In the genomic region with DNA sequence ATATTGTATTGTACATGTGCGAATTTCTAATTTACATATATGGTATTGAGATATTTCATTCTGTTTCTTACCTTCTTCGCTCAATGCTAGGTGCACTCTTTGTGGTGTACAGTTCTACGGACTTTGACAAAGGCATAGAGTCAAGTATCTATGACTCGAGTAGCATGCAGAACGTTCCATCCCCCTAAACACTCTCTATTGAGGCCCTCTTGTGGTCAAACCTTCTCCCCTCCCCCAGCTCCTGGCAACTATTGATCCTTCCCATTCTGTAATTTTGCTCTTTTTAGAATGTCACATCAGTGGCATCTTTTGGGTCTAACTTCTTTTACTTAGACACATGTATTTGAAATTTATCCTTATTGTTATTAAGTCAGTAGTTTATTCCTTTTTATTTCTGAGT, we compare ENCODE assay signal across 20 cellular contexts. TPM values are rescaled to one million over a fixed set of nuclear protein-coding genes. Genes with fewer than 3 reads are reported as not detected.
DNase-seq lines count a peak whose midpoint lies in the region; ATAC-seq, FAIRE-seq and TF ChIP-seq lines count a peak whose summit lies in the region.
"Had no signal": no experiment of that assay in that cellular context is flagged by ENCODE, and none has a peak within 500 bp of the region (broad histone marks: within the 10 kb centered on the region; RNA-seq: fewer than 3 reads in every experiment).

No MANE protein-coding gene starts in this region.

- no peak overlapping the region for H3K14ac ChIP-seq in mesenchymal stem cell (ENCODE audit: low read length in 2 of 2)

- H3K79me1 ChIP-seq in mesenchymal stem cell (replicated peaks; ENCODE audit: low read length, poor library complexity, severe bottlenecking): no peaks in the 10 kb centered on the region

- BruUV-seq in GM12878 (replicated peaks; lab: Mats Ljungman, UMichigan): no TSS peak

- H3K23ac ChIP-seq in mesenchymal stem cell (ENCODE audit: low read length in 2 of 2): no peak overlapping the region

- no peak overlapping the region for H3K4me3 Mint-ChIP-seq in activated naive CD4-positive, alpha-beta T cell treated with anti-CD3 and anti-CD28 coated beads, Interleukin-2, amount 50 U/mL, for 24 hours
- H3K4me3 Mint-ChIP-seq: activated T-cell treated with anti-CD3 and anti-CD28 coated beads, Interleukin-2, amount 50 U/mL, for 4 hours; naive B cell; stimulated activated naive B cell treated with anti-CD40 and anti-IgM and Interleukin-4, amounts not matched to agents 10 μg/mL and 1 μg/mL and 100 μg/mL, for 72 hours had no signal

- H3K4ac ChIP-seq in mesenchymal stem cell (ENCODE audit: low read depth in 1 of 2, low read length in 2 of 2): no peak overlapping the region

- RAD21 ChIA-PET in GM12878 (lab: Charles Lee; ENCODE audit: unreplicated experiment): no interaction called here

- H4K20me1 ChIP-seq in Karpas-422 (ENCODE audit: insufficient read depth, low read depth, low read length): no peaks in the 10 kb centered on the region
- H4K20me1 ChIP-seq in GM12878 (ENCODE audit: control insufficient read depth, insufficient read depth): no peaks in the 10 kb centered on the region
- H4K20me1 ChIP-seq in osteoblast (ENCODE audit: insufficient read depth, low read length): no peaks in the 10 kb centered on the region

- intact Hi-C loops in GM12878 (cut with micrococcal nuclease; ENCODE audit: unreplicated experiment): no loop called here

- H4K8ac ChIP-seq in mesenchymal stem cell (ENCODE audit: low read length): no peak overlapping the region

- H3K9me3 ChIP-seq in Karpas-422 (ENCODE audit: low read length) (no peaks in the 10 kb centered on the region), GM12878 (replicated peaks; ENCODE audit: control insufficient read depth, insufficient read depth, low read length) (no peaks in the 10 kb centered on the region; the same call in 2 of the 3 replicates), osteoblast (ENCODE audit: low read depth, low read length) (no peaks in the 10 kb centered on the region), mesenchymal stem cell (ENCODE audit: control insufficient read depth, low read length) (peaks cover 39% of the 10 kb centered on the region)

- POLR2A ChIA-PET in GM12878 (lab: Charles Lee): no interaction called here

- no peak overlapping the region for H4K91ac ChIP-seq in mesenchymal stem cell (ENCODE audit: low read length)

- no peak for TF ChIP-seq EP300 in GM12878 (IDR thresholded peaks at IDR 0.05; ENCODE audit: borderline replicate concordance in 1 of 2, control insufficient read depth in 1 of 2, low read depth in 2 of 2, low read length in 2 of 2)

- CTCF ChIA-PET in GM12878 (lab: Yijun Ruan, JAX): interaction anchor here (0.7 to 1.8 kb wide), 5 partner anchors 9 to 222 kb away, joined by 3 to 9 read pairs (median 3); no protein-coding TSS in a partner anchor

- H2BK12ac ChIP-seq in mesenchymal stem cell (ENCODE audit: low read length in 2 of 2): no peak overlapping the region

- WGBS in GM12878 (ENCODE audit: insufficient coverage, insufficient replicate concordance, low lambda C conversion rate, missing lambda C conversion rate): 34% methylated on average over 5 of the region's 5 CpGs
- 66% methylated on average over 4 of the region's 5 CpGs for WGBS in mesenchymal stem cell

- FAIRE-seq in GM12878 (lab: Jason Lieb, UNC): no peak
- FAIRE-seq: astrocyte had no signal

- peaks cover 63% of the 10 kb centered on the region for H3K4me1 Mint-ChIP-seq in activated naive CD4-positive, alpha-beta T cell treated with anti-CD3 and anti-CD28 coated beads, Interleukin-2, amount 50 U/mL, for 24 hours
- H3K4me1 Mint-ChIP-seq: naive B cell had no signal

- H2AK5ac ChIP-seq in mesenchymal stem cell (ENCODE audit: low read length, severe bottlenecking): no peak overlapping the region

- H3K4me3 ChIP-seq in Karpas-422 (ENCODE audit: low read length) (no peak overlapping the region), GM12878 (no peak overlapping the region), osteoblast (ENCODE audit: insufficient read depth, low read length) (no peak overlapping the region), mesenchymal stem cell (ENCODE audit: insufficient read depth in 1 of 2, low read depth in 1 of 2, low read length in 2 of 2) (no peak overlapping the region)

- TF ChIP-seq CTCF in GM12878 (IDR thresholded peaks at IDR 0.05 in 2 of 3, conservative IDR thresholded peaks at IDR 0.05 in 1 of 3; ENCODE audit: control insufficient read depth in 2 of 3, extremely low read depth in 1 of 3, insufficient read depth in 1 of 3, low read depth in 3 of 3, low read length in 3 of 3) (0 out of 6 replicates have a peak, but pooled peaks of 1 of the 3 experiments have one; percentile 6), osteoblast (IDR thresholded peaks at IDR 0.05; ENCODE audit: extremely low read depth, low read depth, low read length) (peak; percentile 17)

- no peaks in the 10 kb centered on the region for H3K4me1 ChIP-seq in Karpas-422 (ENCODE audit: low read length)
- no peaks in the 10 kb centered on the region for H3K4me1 ChIP-seq in GM12878 (ENCODE audit: control insufficient read depth, insufficient read depth, low read length)
- H3K4me1 ChIP-seq in osteoblast (ENCODE audit: insufficient read depth, low read length): no peaks in the 10 kb centered on the region
- peaks cover 1% of the 10 kb centered on the region for H3K4me1 ChIP-seq in mesenchymal stem cell (ENCODE audit: control insufficient read depth, insufficient read depth, low read depth, low read length)

- H3K27me3 ChIP-seq in Karpas-422 (ENCODE audit: low read length): no peaks in the 10 kb centered on the region
- H3K27me3 ChIP-seq in GM12878 (replicated peaks in 1 of 2; ENCODE audit: control insufficient read depth in 2 of 2, insufficient read depth in 2 of 2, low read length in 1 of 2): no peaks in the 10 kb centered on the region; a peak in 2 of 4 replicates
- peaks cover 4% of the 10 kb centered on the region for H3K27me3 ChIP-seq in osteoblast (ENCODE audit: insufficient read depth, low read length)
- H3K27me3 ChIP-seq in mesenchymal stem cell (ENCODE audit: control insufficient read depth in 1 of 2, insufficient read depth in 1 of 2, low read length in 2 of 2): peaks cover 3 to 5% of the 10 kb centered on the region in 2 experiments

- H3K18ac ChIP-seq in mesenchymal stem cell (ENCODE audit: low read depth in 1 of 2, low read length in 2 of 2): no peak overlapping the region

- H3K27ac Mint-ChIP-seq in activated naive CD4-positive, alpha-beta T cell treated with anti-CD3 and anti-CD28 coated beads, Interleukin-2, amount 50 U/mL, for 24 hours: peak overlapping the region; percentile 33
- H3K27ac Mint-ChIP-seq in activated naive CD4-positive, alpha-beta T cell treated with anti-CD3 and anti-CD28 coated beads, Interleukin-2, amount 50 U/mL, for 72 hours: no peak overlapping the region
- H3K27ac Mint-ChIP-seq: stimulated activated naive B cell treated with anti-CD40 and anti-IgM and Interleukin-4, amounts not matched to agents 10 μg/mL and 1 μg/mL and 100 μg/mL, for 72 hours had no signal

- DNase-seq in activated naive CD4-positive, alpha-beta T cell treated with anti-CD3 and anti-CD28 coated beads, Interleukin-2, amount 50 U/mL, for 72 hours (ENCODE audit: low spot score in 2 of 2): no peak
- peak; percentile 55 for DNase-seq in Karpas-422
- no peak for DNase-seq in GM12878 (ENCODE audit: low read depth, low spot score)
- DNase-seq in osteoblast (ENCODE audit: insufficient read length, low spot score, missing footprints): no peak
- no peak for DNase-seq in mesenchymal stem cell
- no peak for DNase-seq in NCI-H526 treated with DMSO at 0.1 percent for 48 hours (lab: John Stamatoyannopoulos, UW)
- DNase-seq: activated T-cell treated with anti-CD3 and anti-CD28 coated beads, Interleukin-2, amount 50 U/mL, for 4 hours; AML-193; effector memory CD4-positive, alpha-beta T cell; naive B cell; NCI-H1436; NCI-H510A treated with DMSO at 0.1 percent for 48 hours; SHP77 treated with DMSO at 0.1 percent for 48 hours; stimulated activated CD4-positive, alpha-beta T cell treated with anti-CD3 and anti-CD28 coated beads, Interleukin-4, amount 100 ng/mL, for 4 hours; stimulated activated naive B cell treated with anti-CD40 and anti-IgM and Interleukin-4, amounts not matched to agents 10 μg/mL and 1 μg/mL and 100 μg/mL, for 72 hours had no signal

- TF ChIP-seq RAD21 in GM12878 (IDR thresholded peaks at IDR 0.05; ENCODE audit: insufficient read depth, low read depth, low read length): peak; percentile 19; the same call in 1 of the 2 replicates

- H3K4me2 ChIP-seq in Karpas-422 (ENCODE audit: low read depth, low read length, poor library complexity, severe bottlenecking): no peak overlapping the region
- H3K4me2 ChIP-seq in GM12878 (ENCODE audit: control insufficient read depth, insufficient read depth): no peak overlapping the region
- H3K4me2 ChIP-seq in osteoblast (ENCODE audit: insufficient read depth, low read length): no peak overlapping the region
- no peak overlapping the region for H3K4me2 ChIP-seq in mesenchymal stem cell (ENCODE audit: low read length, poor library complexity, severe bottlenecking)

- no peak overlapping the region for H2BK120ac ChIP-seq in mesenchymal stem cell (ENCODE audit: low read depth, low read length)

- H3K27ac ChIP-seq in Karpas-422 (ENCODE audit: low read length) (no peak overlapping the region), GM12878 (ENCODE audit: control insufficient read depth, insufficient read depth) (no peak overlapping the region), osteoblast (ENCODE audit: low read depth, low read length) (no peak overlapping the region), mesenchymal stem cell (ENCODE audit: low read length, poor library complexity, severe bottlenecking) (no peak overlapping the region)
- H3K27ac ChIP-seq: VCaP had no signal

- no peaks in the 10 kb centered on the region for H3K9me3 Mint-ChIP-seq in activated naive CD4-positive, alpha-beta T cell treated with anti-CD3 and anti-CD28 coated beads, Interleukin-2, amount 50 U/mL, for 24 hours
- H3K9me3 Mint-ChIP-seq in activated naive CD4-positive, alpha-beta T cell treated with anti-CD3 and anti-CD28 coated beads, Interleukin-2, amount 50 U/mL, for 72 hours: peaks cover 19 to 20% of the 10 kb centered on the region in 2 donors

- in situ Hi-C loops in GM12878 (cut with MboI): no loop called here

- no peak for TF ChIP-seq POLR2A in GM12878 (IDR thresholded peaks at IDR 0.05; ENCODE audit: low read depth, low read length)

- no peak for ATAC-seq in activated naive CD4-positive, alpha-beta T cell treated with anti-CD3 and anti-CD28 coated beads, Interleukin-2, amount 50 U/mL, for 72 hours
- no peak for ATAC-seq in GM12878
- no peak for ATAC-seq in GM18907 (IDR thresholded peaks at IDR 0.05; ENCODE audit: unreplicated experiment)
- ATAC-seq: sciatic nerve; stimulated activated naive B cell treated with anti-CD40 and anti-IgM and Interleukin-4, amounts not matched to agents 10 μg/mL and 1 μg/mL and 100 μg/mL, for 72 hours had no signal

- H3K36me3 ChIP-seq in Karpas-422 (ENCODE audit: insufficient read depth, low read length) (no peaks in the 10 kb centered on the region), GM12878 (ENCODE audit: control insufficient read depth in 2 of 2, insufficient read depth in 2 of 2, low read length in 1 of 2) (no peaks in the 10 kb centered on the region), osteoblast (ENCODE audit: insufficient read depth, low read length) (no peaks in the 10 kb centered on the region), mesenchymal stem cell (ENCODE audit: control insufficient read depth in 1 of 2, insufficient read depth in 2 of 2, low read depth in 1 of 2, low read length in 2 of 2) (no peaks in the 10 kb centered on the region)

- H2BK5ac ChIP-seq in mesenchymal stem cell (ENCODE audit: low read depth, low read length, poor library complexity, severe bottlenecking): no peak overlapping the region

- H3K27me3 Mint-ChIP-seq in activated naive CD4-positive, alpha-beta T cell treated with anti-CD3 and anti-CD28 coated beads, Interleukin-2, amount 50 U/mL, for 24 hours: no peaks in the 10 kb centered on the region
- H3K27me3 Mint-ChIP-seq: stimulated activated naive B cell treated with anti-CD40 and anti-IgM and Interleukin-4, amounts not matched to agents 10 μg/mL and 1 μg/mL and 100 μg/mL, for 72 hours had no signal

- SMC1A ChIA-PET in GM12878 (lab: Charles Lee; ENCODE audit: uncharacterized antibody, unreplicated experiment): interaction anchor here (1.0 to 1.2 kb wide), 2 partner anchors 15 to 221 kb away, joined by 3 read pairs; no protein-coding TSS in a partner anchor

- H3K79me2 ChIP-seq in Karpas-422 (ENCODE audit: low read length): no peaks in the 10 kb centered on the region
- H3K79me2 ChIP-seq in GM12878 (ENCODE audit: control insufficient read depth, insufficient read depth, low read length): no peaks in the 10 kb centered on the region
- no peaks in the 10 kb centered on the region for H3K79me2 ChIP-seq in osteoblast (ENCODE audit: insufficient read depth, low read length)

- H2AFZ ChIP-seq in Karpas-422 (ENCODE audit: low read length) (no peak overlapping the region), GM12878 (ENCODE audit: control insufficient read depth, low read depth, low read length) (no peak overlapping the region), osteoblast (ENCODE audit: low read length) (no peak overlapping the region), mesenchymal stem cell (ENCODE audit: low read depth, low read length) (no peak overlapping the region)

- peaks cover 7% of the 10 kb centered on the region for H3K36me3 Mint-ChIP-seq in activated naive CD4-positive, alpha-beta T cell treated with anti-CD3 and anti-CD28 coated beads, Interleukin-2, amount 50 U/mL, for 24 hours
- H3K36me3 Mint-ChIP-seq in activated naive CD4-positive, alpha-beta T cell treated with anti-CD3 and anti-CD28 coated beads, Interleukin-2, amount 50 U/mL, for 72 hours: peaks cover 19 to 33% of the 10 kb centered on the region in 2 donors
- H3K36me3 Mint-ChIP-seq: naive B cell; stimulated activated naive B cell treated with anti-CD40 and anti-IgM and Interleukin-4, amounts not matched to agents 10 μg/mL and 1 μg/mL and 100 μg/mL, for 72 hours had no signal

- H3K9me2 ChIP-seq in Karpas-422 (replicated peaks; ENCODE audit: insufficient read depth, low read length): no peaks in the 10 kb centered on the region

- no peak overlapping the region for H2BK15ac ChIP-seq in mesenchymal stem cell (ENCODE audit: low read depth, poor library complexity, severe bottlenecking)

- H3K9ac ChIP-seq in Karpas-422 (ENCODE audit: low read length) (no peak overlapping the region), GM12878 (ENCODE audit: control insufficient read depth, insufficient read depth, low read length) (no peak overlapping the region), mesenchymal stem cell (ENCODE audit: low read length) (no peak overlapping the region)

RNA-seq across cellular contexts. Expression of gene GDF10, which starts 30.7 kb away (rescaled TPM):
- total RNA-seq in activated naive CD4-positive, alpha-beta T cell treated with anti-CD3 and anti-CD28 coated beads, Interleukin-2, amount 50 U/mL, for 72 hours: under 1 TPM; 0.14 to 0.23 TPM
- total RNA-seq in Karpas-422 (2014; rRNA removed; shearing (Covaris generic); ENCODE audit: low replicate concordance): not detected in 2 replicates
- not detected in 2 replicates for total RNA-seq in GM12878 (2013; cell fraction: nucleolus; rRNA removed)
- total RNA-seq in GM12878 (2014; rRNA removed) (not detected in 2 replicates), GM12878 (2014; rRNA removed; fragmentation: Illumina TruSeq; extraction: Trizol) (not detected in 2 replicates), GM12878 (2021) (not detected in 2 replicates), osteoblast (under 0.01 TPM in 2 replicates)
- polyA plus RNA-seq in GM12878 (2011; ENCODE audit: low read depth): not detected
- polyA plus RNA-seq in GM12878 (2011; rRNA removed) (not detected in 2 replicates), GM12878 (2014; fragmentation: Illumina TruSeq; extraction: Trizol) (not detected in 2 replicates), GM12878 (2014; fragmentation: Nextera tagmentation; extraction: Ambion mirVana) (not detected), GM12878 (2014; rRNA removed) (not detected in 2 replicates), GM12878 (2016; fragmentation: Nextera tagmentation; extraction: Ambion mirVana) (not detected)
- not detected in 2 replicates for polyA plus RNA-seq in GM12878 (2011; cell fraction: cytosol; rRNA removed)
- not detected in 2 replicates for polyA plus RNA-seq in GM12878 (2011; cell fraction: nucleus; rRNA removed)
- polyA plus RNA-seq in GM12878 (2012): not detected in 2 replicates
- not detected in 2 replicates for polyA minus RNA-seq in GM12878 (2011; rRNA and poly(A)+ RNA removed)
- not detected in 2 replicates for polyA minus RNA-seq in GM12878 (2011; cell fraction: cytosol; rRNA and poly(A)+ RNA removed)
- polyA minus RNA-seq in GM12878 (2011; cell fraction: nucleus; rRNA and poly(A)+ RNA removed): not detected in 2 replicates
- polyA plus RNA-seq in mesenchymal stem cell (2013, experiment 1 of 2): not detected
- polyA plus RNA-seq in mesenchymal stem cell (2013, experiment 2 of 2): not detected

RNA-seq across cellular contexts. Expression of gene GDF2, which starts 53.0 kb away (rescaled TPM):
- not detected for total RNA-seq in activated naive CD4-positive, alpha-beta T cell treated with anti-CD3 and anti-CD28 coated beads, Interleukin-2, amount 50 U/mL, for 72 hours
- not detected in 2 replicates for total RNA-seq in Karpas-422 (2014; rRNA removed; shearing (Covaris generic); ENCODE audit: low replicate concordance)
- not detected in 2 replicates for total RNA-seq in GM12878 (2013; cell fraction: nucleolus; rRNA removed)
- total RNA-seq in GM12878 (2014; rRNA removed): not detected in 2 replicates
- not detected in 2 replicates for total RNA-seq in GM12878 (2014; rRNA removed; fragmentation: Illumina TruSeq; extraction: Trizol)
- not detected in 2 replicates for total RNA-seq in GM12878 (2021)
- polyA plus RNA-seq in GM12878 (2011; ENCODE audit: low read depth): not detected
- polyA plus RNA-seq in GM12878 (2011; rRNA removed): not detected in 2 replicates
- not detected in 2 replicates for polyA plus RNA-seq in GM12878 (2011; cell fraction: cytosol; rRNA removed)
- not detected in 2 replicates for polyA plus RNA-seq in GM12878 (2011; cell fraction: nucleus; rRNA removed)
- not detected in 2 replicates for polyA plus RNA-seq in GM12878 (2012)
- not detected in 2 replicates for polyA plus RNA-seq in GM12878 (2014; fragmentation: Illumina TruSeq; extraction: Trizol)
- polyA plus RNA-seq in GM12878 (2014; fragmentation: Nextera tagmentation; extraction: Ambion mirVana): not detected
- not detected in 2 replicates for polyA plus RNA-seq in GM12878 (2014; rRNA removed)
- not detected for polyA plus RNA-seq in GM12878 (2016; fragmentation: Nextera tagmentation; extraction: Ambion mirVana)
- polyA minus RNA-seq in GM12878 (2011; rRNA and poly(A)+ RNA removed): not detected in 2 replicates
- polyA minus RNA-seq in GM12878 (2011; cell fraction: cytosol; rRNA and poly(A)+ RNA removed): not detected in 2 replicates
- polyA minus RNA-seq in GM12878 (2011; cell fraction: nucleus; rRNA and poly(A)+ RNA removed): not detected in 2 replicates
- not detected in 2 replicates for total RNA-seq in osteoblast
- polyA plus RNA-seq in mesenchymal stem cell (2013, experiment 1 of 2): not detected
- not detected for polyA plus RNA-seq in mesenchymal stem cell (2013, experiment 2 of 2)
- total RNA-seq: activated T-cell treated with anti-CD3 and anti-CD28 coated beads, Interleukin-2, amount 50 U/mL, for 4 hours; astrocyte; sciatic nerve had no signal
